8 cellular contexts compared by ENCODE assay signal in the genomic region with DNA sequence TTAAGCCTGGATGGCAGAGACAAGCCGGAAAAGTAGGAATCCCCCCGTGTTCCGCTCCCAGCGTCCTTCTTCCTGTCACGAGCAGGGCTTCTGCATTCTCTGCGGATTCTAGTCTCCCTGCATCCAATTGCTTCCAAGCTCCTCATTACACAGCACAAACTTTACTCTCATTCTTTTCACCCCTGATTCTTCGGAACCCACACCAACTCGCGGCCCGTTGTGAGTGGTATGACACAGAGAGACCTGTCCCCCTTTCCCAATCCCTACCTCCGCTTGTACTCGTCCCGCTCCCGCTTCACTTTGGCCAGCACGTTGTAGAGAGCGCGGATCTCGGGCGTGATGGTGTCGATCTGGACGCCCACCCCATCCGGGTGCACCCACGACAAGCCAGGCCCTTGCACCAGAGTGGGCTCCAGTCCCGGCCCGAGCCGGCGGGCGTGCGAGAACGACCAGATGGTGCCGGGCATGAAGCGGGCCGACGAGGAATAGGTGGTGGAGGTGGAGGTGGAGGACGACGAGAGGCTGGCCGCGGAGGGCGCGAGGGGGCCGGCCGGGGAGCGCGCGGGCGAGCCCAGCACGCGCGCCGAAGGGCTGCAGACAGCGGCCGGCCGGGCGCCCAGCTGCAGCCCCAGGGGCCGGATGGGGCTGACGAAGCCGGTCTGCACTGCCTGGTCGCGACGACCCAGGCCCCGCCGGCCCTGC. TPM values are rescaled to one million over a fixed set of nuclear protein-coding genes. Genes with fewer than 3 reads are reported as not detected.
DNase-seq lines count a peak whose midpoint lies in the region; ATAC-seq and TF ChIP-seq lines count a peak whose summit lies in the region.

No MANE protein-coding gene starts in this region.

- no peak for TF ChIP-seq CTCF in stomach (IDR thresholded peaks at IDR 0.05)
- no peak for TF ChIP-seq CTCF in omental fat pad (IDR thresholded peaks at IDR 0.05)

- no peaks in the 10 kb centered on the region for H3K9me3 ChIP-seq in stomach

- no peaks in the 10 kb centered on the region for H3K9me3 Mint-ChIP-seq in activated naive CD8-positive, alpha-beta T cell (ENCODE audit: low read depth)

- TF ChIP-seq EP300 in stomach (IDR thresholded peaks at IDR 0.05) = no peak

- peak overlapping the region in 4 of 5 donors; percentile 71 to 86 (median 82) for H3K27ac ChIP-seq in stomach

- ATAC-seq in GM19023 (IDR thresholded peaks at IDR 0.05; ENCODE audit: unreplicated experiment) (peak; percentile 25), HG03045 (IDR thresholded peaks at IDR 0.05; ENCODE audit: unreplicated experiment) (peak; percentile 15), omental fat pad (ENCODE audit: low FRiP score) (no peak), GM18873 (IDR thresholded peaks at IDR 0.05; ENCODE audit: low FRiP score, unreplicated experiment) (no peak)

- peaks cover 31 to 66% (median 45%) of the 10 kb centered on the region in 4 donors for H3K4me1 ChIP-seq in stomach

- no peak for TF ChIP-seq POLR2A in stomach (IDR thresholded peaks at IDR 0.05)

- peaks cover 53% of the 10 kb centered on the region for H3K4me1 Mint-ChIP-seq in activated naive CD8-positive, alpha-beta T cell (ENCODE audit: low read depth)

- no peaks in the 10 kb centered on the region for H3K36me3 Mint-ChIP-seq in activated naive CD8-positive, alpha-beta T cell

- peak overlapping the region; percentile 93 for H3K4me3 Mint-ChIP-seq in activated naive CD8-positive, alpha-beta T cell

- peak; percentile 23 for DNase-seq in iris pigment epithelial cell (ENCODE audit: low read depth)
- DNase-seq in stomach = no peak
- no peak for DNase-seq in omental fat pad (ENCODE audit: low spot score)
- no peak for DNase-seq in foreskin melanocyte

- intact Hi-C loops in stomach (cut with DNase I; ENCODE audit: low total_unique reads) = no loop called here

- WGBS in stomach, 5 donors = 31 to 70% (median 55%) methylated on average over 35 to 62 of the region's 62 CpGs

- no peaks in the 10 kb centered on the region for H3K27me3 ChIP-seq in stomach

- H3K27me3 Mint-ChIP-seq in activated naive CD8-positive, alpha-beta T cell = no peaks in the 10 kb centered on the region

- H3K4me3 ChIP-seq in stomach = peak overlapping the region; percentile 68 to 87 (median 72)

- H3K27ac Mint-ChIP-seq in activated naive CD8-positive, alpha-beta T cell = peak overlapping the region; percentile 62

- peaks cover 20 to 34% (median 32%) of the 10 kb centered on the region in 4 donors for H3K36me3 ChIP-seq in stomach

RNA-seq across cellular contexts. Expression of gene IFFO1, which starts 0.7 kb away (rescaled TPM):
- total RNA-seq in stomach = 10 to 100 TPM in 1 of 5 donors, 1 to 10 TPM in 4; 1.4 to 14.0 (median 3.2) TPM
- 1 to 10 TPM; 2.7 to 9.1 (median 3.4) TPM for polyA plus RNA-seq in stomach
- 10 to 100 TPM; 15.5 to 50.0 (median 18.4) TPM for total RNA-seq in omental fat pad

RNA-seq across cellular contexts. Expression of gene NOP2, which starts 12.9 kb away (rescaled TPM):
- 100 to 1,000 TPM in 1 of 5 donors, 10 to 100 TPM in 4; 16.3 to 231 (median 30.0) TPM for total RNA-seq in stomach
- polyA plus RNA-seq in stomach = 10 to 100 TPM; 19.5 to 27.4 (median 19.7) TPM
- 100 to 1,000 TPM in 1 of 4 donors, 10 to 100 TPM in 3; 26.2 to 153 (median 45.0) TPM for total RNA-seq in omental fat pad

RNA-seq across cellular contexts. Expression of gene GAPDH, which starts 20.8 kb away (rescaled TPM):
- total RNA-seq in stomach (1,000 to 10,000 TPM in 4 of 5 donors, 100 to 1,000 TPM in 1; 579 to 1,258 (median 1,242) TPM), omental fat pad (1,000 to 10,000 TPM; 1,060 to 2,185 (median 1,462) TPM)
- polyA plus RNA-seq in stomach = 1,000 to 10,000 TPM; 1,352 to 2,765 (median 1,815) TPM

RNA-seq across cellular contexts. Expression of gene CHD4, which starts 52.0 kb away (rescaled TPM):
- 100 to 1,000 TPM; 169 to 315 (median 202) TPM for total RNA-seq in stomach
- 100 to 1,000 TPM; 105 to 139 (median 111) TPM for polyA plus RNA-seq in stomach
- 100 to 1,000 TPM; 171 to 213 (median 194) TPM for total RNA-seq in omental fat pad

Comparison
In these comparisons a context has a peak if more than half of its experiments do, and no peak if none do; other contexts are left out.
1. ATAC-seq: peak in GM19023 (single experiment) and HG03045 (single experiment); none in omental fat pad (single experiment) and GM18873 (single experiment).